In genomic region chr17:64345691-64346376, GRCh38 we compare ENCODE assay signal across 15 cellular contexts. TPM values are rescaled to one million over a fixed set of nuclear protein-coding genes. Genes with fewer than 3 reads are reported as not detected.
DNase-seq lines count a peak whose midpoint lies in the region; ATAC-seq and TF ChIP-seq lines count a peak whose summit lies in the region.
"Had no signal": no experiment of that assay in that cellular context is flagged by ENCODE, and none has a peak within 500 bp of the region (broad histone marks: within the 10 kb centered on the region; RNA-seq: fewer than 3 reads in every experiment).

No MANE protein-coding gene starts in this region.

- CTCF ChIA-PET in PC-9 (lab: Charles Lee): no interaction called here

- no peaks in the 10 kb centered on the region for H3K9me2 ChIP-seq in PC-9 (ENCODE audit: insufficient read depth)

- no peak for TF ChIP-seq POLR2A in heart left ventricle (IDR thresholded peaks at IDR 0.05)
- TF ChIP-seq POLR2A in spleen (IDR thresholded peaks at IDR 0.05): no peak

- no TSS peak for BruUV-seq in PC-9 (replicated peaks; lab: Mats Ljungman, UMichigan)

- H4K20me1 ChIP-seq in PC-9 (ENCODE audit: insufficient read depth): no peaks in the 10 kb centered on the region

- H3K79me2 ChIP-seq in PC-9 (ENCODE audit: low read depth): no peaks in the 10 kb centered on the region

- peaks cover 42% of the 10 kb centered on the region for H3F3A ChIP-seq in PC-9 (ENCODE audit: insufficient read depth, low read depth)

- TF ChIP-seq CTCF in PC-9 (conservative IDR thresholded peaks at IDR 0.05) (no peak), heart left ventricle (IDR thresholded peaks at IDR 0.05) (no peak), spleen (IDR thresholded peaks at IDR 0.05 in 8 of 11, conservative IDR thresholded peaks at IDR 0.05 in 3 of 11) (no peak)

- H3K27me3 ChIP-seq in PC-9 (ENCODE audit: insufficient read depth, low read depth): no peaks in the 10 kb centered on the region
- no peaks in the 10 kb centered on the region for H3K27me3 ChIP-seq in heart left ventricle
- H3K27me3 ChIP-seq in spleen (replicated peaks in 1 of 7): no peaks in the 10 kb centered on the region
- H3K27me3 ChIP-seq: body of pancreas had no signal

- H3K27ac ChIP-seq in PC-9: peak overlapping the region; percentile 79; the same call in 1 of the 2 replicates
- H3K27ac ChIP-seq in heart left ventricle: peak overlapping the region in 11 of 12 donors; percentile 9 to 95 (median 78)
- peak overlapping the region in 7 of 8 donors; percentile 53 to 96 (median 84) for H3K27ac ChIP-seq in spleen
- H3K27ac ChIP-seq: thoracic aorta had no signal

- H2AFZ ChIP-seq in PC-9: no peak overlapping the region

- intact Hi-C loops in PC-9 (cut with micrococcal nuclease; ENCODE audit: unreplicated experiment): loop anchor here (2.0 kb wide), 1 partner anchor 19 kb away; no protein-coding TSS in a partner anchor
- intact Hi-C loops in heart left ventricle (cut with DNase I): loop anchor here in 3 of 10 donors (2.0 kb wide), 2 partner anchors 19 to 25 kb away; no protein-coding TSS in a partner anchor
- intact Hi-C loops in spleen (cut with DNase I; ENCODE audit: low total_unique reads): no loop called here

- ATAC-seq in heart left ventricle (peak; percentile 26 to 59 (median 40)), HG02973 (IDR thresholded peaks at IDR 0.05; ENCODE audit: unreplicated experiment) (no peak)
- ATAC-seq: body of pancreas, natural killer cell had no signal

- H3K4me1 ChIP-seq in PC-9 (replicated peaks; ENCODE audit: insufficient read depth): peaks cover 41% of the 10 kb centered on the region
- H3K4me1 ChIP-seq in heart left ventricle: peaks cover 7 to 61% (median 41%) of the 10 kb centered on the region in 12 donors
- H3K4me1 ChIP-seq in spleen: peaks cover 36 to 79% (median 49%) of the 10 kb centered on the region in 6 donors

- DNase-seq in NOMO-1 (lab: John Stamatoyannopoulos, UW; ENCODE audit: unreplicated experiment in 2 of 2): peak; percentile 38 to 48
- DNase-seq in NOMO-1 treated with dmso at 0.1 percent for 144 hours (lab: John Stamatoyannopoulos, UW; ENCODE audit: unreplicated experiment): no peak
- DNase-seq in PC-9: no peak
- peak; percentile 59 to 67 (median 66) for DNase-seq in heart left ventricle
- DNase-seq in spleen: no peak
- no peak for DNase-seq in NCI-H2107 (lab: John Stamatoyannopoulos, UW)
- no peak for DNase-seq in NCI-H187 (lab: John Stamatoyannopoulos, UW)
- DNase-seq: activated gamma-delta T cell treated with Interleukin-2 at 50 U/mL for 16 hours; body of pancreas; natural killer cell; NCI-H1930; stimulated activated CD4-positive, alpha-beta T cell treated with anti-CD3 and anti-CD28 coated beads, Interleukin-1b, Interleukin-23, amount 100 ng/mL, for 48 hours had no signal

- no peak overlapping the region for H3K4me2 ChIP-seq in PC-9

- H3K36me3 ChIP-seq in PC-9 (ENCODE audit: low read depth) (no peaks in the 10 kb centered on the region; the same call in 1 of the 2 replicates), heart left ventricle (peaks cover 0 to 68% (median 33%) of the 10 kb centered on the region in 9 donors), spleen (peaks cover 2 to 98% (median 46%) of the 10 kb centered on the region in 6 donors)
- H3K36me3 ChIP-seq: thoracic aorta had no signal

- H3K9me3 ChIP-seq in PC-9 (ENCODE audit: insufficient read depth, low read depth) (no peaks in the 10 kb centered on the region), heart left ventricle (no peaks in the 10 kb centered on the region), spleen (no peaks in the 10 kb centered on the region)
- H3K9me3 ChIP-seq: body of pancreas, thoracic aorta had no signal

- POLR2A ChIA-PET in PC-9 (lab: Charles Lee; ENCODE audit: unreplicated experiment): interaction anchor here (0.7 kb wide), 1 partner anchor 69 kb away, joined by 5 read pairs; no protein-coding TSS in a partner anchor

- no peak overlapping the region for H3K4me3 ChIP-seq in PC-9
- no peak overlapping the region for H3K4me3 ChIP-seq in heart left ventricle
- H3K4me3 ChIP-seq in spleen: no peak overlapping the region
- H3K4me3 ChIP-seq: body of pancreas, thoracic aorta had no signal

- 50 to 70% (median 53%) methylated on average over 10 to 11 of the region's 11 CpGs for WGBS in heart left ventricle, 4 donors
- WGBS in spleen, 5 donors: 61 to 74% (median 68%) methylated on average over 11 of the region's 11 CpGs

RNA-seq across cellular contexts. Expression of gene PECAM1, which starts 44.8 kb away (rescaled TPM):
- total RNA-seq in PC-9 (2021): 0.80 and 1.5 TPM in 2 replicates
- 100 to 1,000 TPM in 6 of 9 donors, 10 to 100 TPM in 3; 66.2 to 259 (median 117) TPM for total RNA-seq in heart left ventricle
- 10 to 100 TPM; 26.1 to 74.2 TPM for polyA plus RNA-seq in heart left ventricle
- total RNA-seq in spleen: 100 to 1,000 TPM; 184 to 318 (median 215) TPM
- 10 to 100 TPM; 18.5 to 30.3 (median 21.0) TPM for polyA plus RNA-seq in spleen
- polyA plus RNA-seq: AG04450 had no signal

Comparison
In these comparisons a context has a peak if more than half of its experiments do, and no peak if none do; other contexts are left out.
1. DNase-seq: peak in NOMO-1 (2 of 2) and heart left ventricle (5 of 5); none in NOMO-1 treated with dmso at 0.1 percent for 144 hours (single experiment), PC-9 (0 of 2), spleen (single experiment), NCI-H2107 (single experiment) and NCI-H187 (0 of 2).
2. RNA of gene PECAM1, which starts 44.8 kb away (total RNA-seq): 184 to 318 TPM in spleen and 66.2 to 259 TPM in heart left ventricle; 0.80 to 1.5 TPM in PC-9; every median in the first group is over 10 times any median in the second.
3. Peak in every context shown above with its lines, with median percentiles within 50 percentile points of each other: H3K27ac ChIP-seq.